ENCODE assay signal across 21 cellular contexts in the genomic region with DNA sequence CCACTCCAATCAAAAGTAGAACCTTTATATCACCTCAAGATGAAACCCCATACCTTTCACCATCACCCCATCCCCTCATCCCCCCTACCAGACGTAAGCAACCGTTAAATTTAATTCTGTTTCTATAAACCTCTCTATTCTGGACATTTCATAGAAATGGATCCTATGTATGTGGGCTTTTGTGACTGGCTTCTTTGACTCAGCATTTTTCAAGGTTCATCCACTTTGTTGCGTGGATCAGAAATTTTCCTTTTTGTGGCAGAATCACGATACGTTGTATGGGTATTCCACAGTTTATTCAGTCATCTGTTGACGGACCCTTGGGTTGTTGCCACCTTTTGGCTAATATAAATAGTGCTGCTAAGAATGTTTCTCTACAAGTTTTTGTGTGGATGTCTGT. TPM values are rescaled to one million over a fixed set of nuclear protein-coding genes. Genes with fewer than 3 reads are reported as not detected.
"Had no signal": no experiment of that assay in that cellular context is flagged by ENCODE, and none has a peak within 500 bp of the region (broad histone marks: within the 10 kb centered on the region; RNA-seq: fewer than 3 reads in every experiment).

No MANE protein-coding gene starts in this region.

- H3K4me3 Mint-ChIP-seq: mesothelial cell of epicardium, type B pancreatic cell had no signal

- H3K27ac Mint-ChIP-seq: mesothelial cell of epicardium, type B pancreatic cell had no signal

- H3K4me3 ChIP-seq: gastrocnemius medialis, heart right ventricle, right atrium auricular region, suprapubic skin, thyroid gland had no signal

- H3K27ac ChIP-seq: gastrocnemius medialis, heart right ventricle, neutrophil, right atrium auricular region, suprapubic skin, thyroid gland had no signal

- ATAC-seq: esophagus mucosa, gastrocnemius medialis, heart right ventricle had no signal

- DNase-seq: effector memory CD4-positive, alpha-beta T cell; gastrocnemius medialis; heart right ventricle; hypothalamus; islet precursor cell; mammary epithelial cell; posterior cingulate gyrus; stimulated activated CD4-positive, alpha-beta T cell treated with anti-CD3 and anti-CD28 coated beads, Interleukin-12 subunit alpha, Interleukin-12 subunit beta, amount 100 ng/mL, for 4 hours; stimulated activated naive CD4-positive, alpha-beta T cell; thyroid gland had no signal

- H3K27me3 ChIP-seq: neutrophil, right atrium auricular region, suprapubic skin, thyroid gland had no signal

- FAIRE-seq: endometrium, small intestine, urothelium cell line had no signal

- H3K36me3 Mint-ChIP-seq: mesothelial cell of epicardium had no signal

- H3K36me3 ChIP-seq: gastrocnemius medialis, right atrium auricular region, suprapubic skin, thyroid gland had no signal

- H3K9me3 Mint-ChIP-seq: mesothelial cell of epicardium, type B pancreatic cell had no signal

- H3K9me3 ChIP-seq: gastrocnemius medialis, heart right ventricle, neutrophil, right atrium auricular region, suprapubic skin, thyroid gland had no signal

- H3K4me1 ChIP-seq: gastrocnemius medialis, thyroid gland had no signal

RNA-seq across cellular contexts. Expression of a gene that starts 8.6 kb away (rescaled TPM):
- total RNA-seq: osteocyte had no signal
- polyA plus RNA-seq: neural cell had no signal
